16 cellular contexts compared by ENCODE assay signal in genomic region chr7:108132551-108133265, GRCh38. TPM values are rescaled to one million over a fixed set of nuclear protein-coding genes. Genes with fewer than 3 reads are reported as not detected.
DNase-seq lines count a peak whose midpoint lies in the region; ATAC-seq, FAIRE-seq and TF ChIP-seq lines count a peak whose summit lies in the region.
"Had no signal": no experiment of that assay in that cellular context is flagged by ENCODE, and none has a peak within 500 bp of the region (broad histone marks: within the 10 kb centered on the region; RNA-seq: fewer than 3 reads in every experiment).

No MANE protein-coding gene starts in this region.

- peak overlapping the region; percentile 83 for H3K27ac Mint-ChIP-seq in neural crest cell (ENCODE audit: unreplicated experiment)
- H3K27ac Mint-ChIP-seq: naive thymus-derived CD8-positive, alpha-beta T cell had no signal

- H2BK120ac ChIP-seq in mesenchymal stem cell (ENCODE audit: low read depth, low read length), result no peak overlapping the region

- no peak overlapping the region for H3K9ac ChIP-seq in mesenchymal stem cell (ENCODE audit: low read length)

- H3K14ac ChIP-seq in mesenchymal stem cell (ENCODE audit: low read length in 2 of 2), result no peak overlapping the region

- no peak overlapping the region for H2AK5ac ChIP-seq in mesenchymal stem cell (ENCODE audit: low read length, severe bottlenecking)

- WGBS in small intestine, 3 donors, result 92 to 94% (median 93%) methylated on average over 13 of the region's 13 CpGs
- 81% methylated on average over 11 of the region's 13 CpGs for WGBS in mesenchymal stem cell

- H3K23ac ChIP-seq in mesenchymal stem cell (ENCODE audit: low read length in 2 of 2), result no peak overlapping the region

- H3K4me3 Mint-ChIP-seq in neural crest cell, result no peak overlapping the region
- H3K4me3 Mint-ChIP-seq: naive thymus-derived CD8-positive, alpha-beta T cell had no signal

- no peaks in the 10 kb centered on the region for H3K36me3 Mint-ChIP-seq in neural crest cell (ENCODE audit: low read depth)

- H2AFZ ChIP-seq in mesenchymal stem cell (ENCODE audit: low read depth, low read length), result no peak overlapping the region

- TF ChIP-seq CTCF in epithelial cell of esophagus (IDR thresholded peaks at IDR 0.05; ENCODE audit: insufficient read depth, low read depth, low read length, missing control alignments) (no peak), neural crest cell (conservative IDR thresholded peaks at IDR 0.05) (no peak)

- H2BK15ac ChIP-seq in mesenchymal stem cell (ENCODE audit: low read depth, poor library complexity, severe bottlenecking), result no peak overlapping the region

- H4K91ac ChIP-seq in mesenchymal stem cell (ENCODE audit: low read length), result no peak overlapping the region

- no peak for FAIRE-seq in small intestine (lab: Jason Lieb, UNC)

- no peak overlapping the region for H4K8ac ChIP-seq in mesenchymal stem cell (ENCODE audit: low read length)

- no peaks in the 10 kb centered on the region for H3K36me3 ChIP-seq in small intestine (ENCODE audit: control insufficient read depth in 2 of 2, insufficient read depth in 2 of 2, low read length in 2 of 2)
- H3K36me3 ChIP-seq in mesenchymal stem cell (ENCODE audit: control insufficient read depth in 1 of 2, insufficient read depth in 2 of 2, low read depth in 1 of 2, low read length in 2 of 2), result no peaks in the 10 kb centered on the region
- H3K36me3 ChIP-seq: MG63, right lobe of liver, thyroid gland had no signal

- H3K27ac ChIP-seq in small intestine (ENCODE audit: low read depth in 1 of 2, low read length in 1 of 2), result no peak overlapping the region
- H3K27ac ChIP-seq in mesenchymal stem cell (ENCODE audit: low read length, poor library complexity, severe bottlenecking), result no peak overlapping the region
- H3K27ac ChIP-seq: right lobe of liver, thyroid gland had no signal

- no peak overlapping the region for H3K4me2 ChIP-seq in mesenchymal stem cell (ENCODE audit: low read length, poor library complexity, severe bottlenecking)

- peaks cover 9% of the 10 kb centered on the region for H3K4me1 Mint-ChIP-seq in neural crest cell

- no peak overlapping the region for H2BK12ac ChIP-seq in mesenchymal stem cell (ENCODE audit: low read length in 2 of 2)

- H3K79me1 ChIP-seq in mesenchymal stem cell (replicated peaks; ENCODE audit: low read length, poor library complexity, severe bottlenecking), result no peaks in the 10 kb centered on the region

- no peak overlapping the region for H3K4me3 ChIP-seq in epithelial cell of esophagus (ENCODE audit: low read length)
- H3K4me3 ChIP-seq in small intestine (ENCODE audit: low read depth in 1 of 2, low read length in 2 of 2), result no peak overlapping the region
- no peak overlapping the region for H3K4me3 ChIP-seq in mesenchymal stem cell (ENCODE audit: insufficient read depth in 1 of 2, low read depth in 1 of 2, low read length in 2 of 2)
- H3K4me3 ChIP-seq: MG63, right lobe of liver, thyroid gland had no signal

- peaks cover 5% of the 10 kb centered on the region for H3K9me3 Mint-ChIP-seq in neural crest cell

- H3K27me3 Mint-ChIP-seq in neural crest cell (ENCODE audit: low read depth), result no peaks in the 10 kb centered on the region
- H3K27me3 Mint-ChIP-seq: naive thymus-derived CD8-positive, alpha-beta T cell had no signal

- no peak overlapping the region for H3K4ac ChIP-seq in mesenchymal stem cell (ENCODE audit: low read depth in 1 of 2, low read length in 2 of 2)

- H3K4me1 ChIP-seq in small intestine (ENCODE audit: control insufficient read depth in 2 of 2, insufficient read depth in 1 of 2, low read depth in 1 of 2, low read length in 1 of 2), result no peaks in the 10 kb centered on the region
- H3K4me1 ChIP-seq in mesenchymal stem cell (ENCODE audit: control insufficient read depth, insufficient read depth, low read depth, low read length), result peaks cover 2% of the 10 kb centered on the region
- H3K4me1 ChIP-seq: right lobe of liver, thyroid gland had no signal

- ATAC-seq in HG03025 (IDR thresholded peaks at IDR 0.05; ENCODE audit: low FRiP score, unreplicated experiment), result no peak
- ATAC-seq: naive thymus-derived CD8-positive, alpha-beta T cell; right lobe of liver had no signal

- peak; percentile 64 for DNase-seq in ELF-1 (ENCODE audit: low read depth, low spot score)
- DNase-seq in SK-N-DZ (ENCODE audit: low spot score), result peak; percentile 53
- DNase-seq in epithelial cell of esophagus (ENCODE audit: low read depth), result peak; percentile 95
- no peak for DNase-seq in neural crest cell (ENCODE audit: low read depth, low spot score)
- no peak for DNase-seq in small intestine
- DNase-seq in mesenchymal stem cell, result no peak
- DNase-seq in occipital lobe (lab: John Stamatoyannopoulos, UW), result no peak
- DNase-seq: activated T-cell treated with anti-CD3 and anti-CD28 coated beads, Interleukin-2, amount 50 U/mL, for 48 hours; GF-D8; MG63; naive thymus-derived CD8-positive, alpha-beta T cell; NCI-H2029 treated with DMSO at 0.1 percent for 48 hours; right lobe of liver; stimulated activated CD4-positive, alpha-beta T cell treated with anti-CD3 and anti-CD28 coated beads, Interleukin-2, amount 100 ng/mL, for 48 hours; thyroid gland had no signal

- no peaks in the 10 kb centered on the region for H3K9me3 ChIP-seq in small intestine (ENCODE audit: control insufficient read depth, low read depth)
- no peaks in the 10 kb centered on the region for H3K9me3 ChIP-seq in mesenchymal stem cell (ENCODE audit: control insufficient read depth, low read length)
- H3K9me3 ChIP-seq: MG63, right lobe of liver, thyroid gland had no signal

- H3K18ac ChIP-seq in mesenchymal stem cell (ENCODE audit: low read depth in 1 of 2, low read length in 2 of 2), result no peak overlapping the region

- no peak overlapping the region for H2BK5ac ChIP-seq in mesenchymal stem cell (ENCODE audit: low read depth, low read length, poor library complexity, severe bottlenecking)

- H3K27me3 ChIP-seq in small intestine (ENCODE audit: control insufficient read depth in 2 of 2, insufficient read depth in 2 of 2, low read length in 2 of 2), result no peaks in the 10 kb centered on the region
- H3K27me3 ChIP-seq in mesenchymal stem cell (ENCODE audit: control insufficient read depth in 1 of 2, insufficient read depth in 1 of 2, low read length in 2 of 2), result no peaks in the 10 kb centered on the region
- H3K27me3 ChIP-seq: MG63, right lobe of liver, thyroid gland had no signal

RNA-seq across cellular contexts. Expression of gene LAMB4, which starts 2.5 kb away (rescaled TPM):
- polyA plus RNA-seq in SK-N-DZ (2014; cell fraction: cytosol; rRNA removed), result not detected in 2 replicates
- polyA plus RNA-seq in SK-N-DZ (2014; cell fraction: nucleus; rRNA removed), result 0.05 TPM in 1 of 2 replicates, not detected in the other
- total RNA-seq in neural crest cell, result 0.11 and 0.16 TPM in 2 replicates
- polyA plus RNA-seq in small intestine, result 1 to 10 TPM in 1 of 3 donors, under 1 TPM in 2; 0.12 to 3.5 (median 0.89) TPM
- polyA plus RNA-seq in mesenchymal stem cell (2013, experiment 1 of 2), result 0.25 TPM
- polyA plus RNA-seq in mesenchymal stem cell (2013, experiment 2 of 2), result 0.18 TPM
- 0.47 TPM for total RNA-seq in occipital lobe
- total RNA-seq: right lobe of liver had no signal
- polyA plus RNA-seq: naive thymus-derived CD8-positive, alpha-beta T cell had no signal

Comparison
In these comparisons a context has a peak if more than half of its experiments do, and no peak if none do; other contexts are left out.
1. DNase-seq: peak in ELF-1 (single experiment), SK-N-DZ (single experiment) and epithelial cell of esophagus (single experiment); none in neural crest cell (single experiment), small intestine (single experiment), mesenchymal stem cell (single experiment) and occipital lobe (single experiment).